ENCODE assay signal across 8 cellular contexts in genomic region chr16:30922960-30923535, GRCh38. TPM values are rescaled to one million over a fixed set of nuclear protein-coding genes. Genes with fewer than 3 reads are reported as not detected.
DNase-seq lines count a peak whose midpoint lies in the region; ATAC-seq and TF ChIP-seq lines count a peak whose summit lies in the region.

No MANE protein-coding gene starts in this region.

- H3K27me3 ChIP-seq in adrenal gland (no peaks in the 10 kb centered on the region), heart left ventricle (no peaks in the 10 kb centered on the region), parathyroid adenoma (ENCODE audit: control insufficient read depth, insufficient read depth, low read length) (no peaks in the 10 kb centered on the region), tibial artery (no peaks in the 10 kb centered on the region)

- peak; percentile 57 to 76 for TF ChIP-seq POLR2A in adrenal gland (IDR thresholded peaks at IDR 0.05)
- peak in 1 of 2 donors; percentile 23 for TF ChIP-seq POLR2A in heart left ventricle (IDR thresholded peaks at IDR 0.05)

- peak overlapping the region; percentile 58 to 95 (median 87) for H3K27ac ChIP-seq in adrenal gland
- peak overlapping the region; percentile 74 to 98 (median 94) for H3K27ac ChIP-seq in heart left ventricle
- H3K27ac ChIP-seq in parathyroid adenoma, result peak overlapping the region; percentile 96
- H3K27ac ChIP-seq in tibial artery, result peak overlapping the region; percentile 89 to 98

- H3K36me3 ChIP-seq in adrenal gland (replicated peaks in 1 of 2), result no peaks in the 10 kb centered on the region
- H3K36me3 ChIP-seq in heart left ventricle, result peaks cover 0 to 8% (median 0%) of the 10 kb centered on the region in 9 donors
- no peaks in the 10 kb centered on the region for H3K36me3 ChIP-seq in parathyroid adenoma (ENCODE audit: control insufficient read depth, insufficient read depth, low read length)
- peaks cover 0 to 21% (median 0%) of the 10 kb centered on the region in 3 donors for H3K36me3 ChIP-seq in tibial artery

- H3K36me3 Mint-ChIP-seq in T-cell, result no peaks in the 10 kb centered on the region

- POLR2A ChIA-PET in T-cell (lab: Charles Lee), result no interaction called here

- CTCF ChIA-PET in T-cell (lab: Charles Lee), result interaction anchor here in 1 of 2 donors (0.6 kb wide), 4 partner anchors 18 to 173 kb away, joined by 3 to 4 read pairs (median 3); partner anchors contain the start of gene SETD1A

- 0 to 3% (median 1%) methylated on average over 15 to 33 of the region's 33 CpGs for WGBS in adrenal gland, 4 donors
- WGBS in heart left ventricle, 4 donors, result 0 to 1% (median 1%) methylated on average over 22 to 33 of the region's 33 CpGs

- H3K9me3 ChIP-seq in adrenal gland (replicated peaks in 1 of 3) (no peaks in the 10 kb centered on the region), heart left ventricle (no peaks in the 10 kb centered on the region), parathyroid adenoma (ENCODE audit: control insufficient read depth, low read length) (no peaks in the 10 kb centered on the region), tibial artery (no peaks in the 10 kb centered on the region)

- in situ Hi-C loops in GM13977 (cut with MboI; ENCODE audit: low pct_unique_long_range_greater_than_20kb, low sequenced_read_pairs, unreplicated experiment), result no loop called here

- H3K27me3 Mint-ChIP-seq in T-cell, result no peaks in the 10 kb centered on the region

- H2AFZ ChIP-seq in parathyroid adenoma, result peak overlapping the region; percentile 93

- H3K4me3 ChIP-seq in adrenal gland (peak overlapping the region in 3 of 4 donors; percentile 15 to 92 (median 87)), heart left ventricle (peak overlapping the region; percentile 52 to 80 (median 66)), parathyroid adenoma (ENCODE audit: low read depth, low read length) (peak overlapping the region; percentile 78), tibial artery (peak overlapping the region; percentile 82 to 97)

- H3K4me2 ChIP-seq in parathyroid adenoma (ENCODE audit: low read length), result peak overlapping the region; percentile 65

- H3K9ac ChIP-seq in parathyroid adenoma, result no peak overlapping the region

- H3K4me3 Mint-ChIP-seq in T-cell, result peak overlapping the region; percentile 95 to 100 (median 98)

- H3K9me3 Mint-ChIP-seq in T-cell, result no peaks in the 10 kb centered on the region

- peaks cover 7 to 13% of the 10 kb centered on the region in 2 donors for H3K4me1 ChIP-seq in adrenal gland (replicated peaks in 1 of 2)
- peaks cover 0 to 28% (median 9%) of the 10 kb centered on the region in 12 donors for H3K4me1 ChIP-seq in heart left ventricle
- H3K4me1 ChIP-seq in parathyroid adenoma, result peaks cover 6% of the 10 kb centered on the region
- peaks cover 0 to 38% (median 22%) of the 10 kb centered on the region in 4 donors for H3K4me1 ChIP-seq in tibial artery

- ATAC-seq in HG02885 (IDR thresholded peaks at IDR 0.05; ENCODE audit: poor library complexity, unreplicated experiment) (peak; percentile 70), T-cell (replicated peaks in 1 of 4) (peak; percentile 73 to 75 (median 74)), heart left ventricle (peak; percentile 80 to 86 (median 84))

- peak overlapping the region; percentile 100 for H3K27ac Mint-ChIP-seq in T-cell

- no peaks in the 10 kb centered on the region for H3K79me2 ChIP-seq in parathyroid adenoma

- DNase-seq in GM13977 (ENCODE audit: low spot score), result peak; percentile 97
- DNase-seq in NCI-H146 treated with DMSO at 0.1 percent for 48 hours (lab: John Stamatoyannopoulos, UW; ENCODE audit: unreplicated experiment), result peak; percentile 100
- DNase-seq in T-cell, result peak; percentile 85 to 96 (median 93)
- DNase-seq in adrenal gland, result peak; percentile 100
- peak; percentile 99 to 100 (median 100) for DNase-seq in heart left ventricle
- DNase-seq in tibial artery, result peak; percentile 100

- TF ChIP-seq CTCF in GM13977 (IDR thresholded peaks at IDR 0.05; ENCODE audit: extremely low read depth, insufficient read depth, missing control alignments) (no peak), adrenal gland (IDR thresholded peaks at IDR 0.05) (no peak), heart left ventricle (IDR thresholded peaks at IDR 0.05) (no peak), parathyroid adenoma (IDR thresholded peaks at IDR 0.05) (no peak), tibial artery (IDR thresholded peaks at IDR 0.05) (no peak)

- peaks cover 13 to 35% (median 18%) of the 10 kb centered on the region in 3 donors for H3K4me1 Mint-ChIP-seq in T-cell

- intact Hi-C loops in adrenal gland (cut with DNase I), result loop anchor here in 1 of 2 donors (10.0 kb wide), 1 partner anchor 62 kb away; the partner anchor contains the start of gene HSD3B7
- intact Hi-C loops in heart left ventricle (cut with DNase I), result loop anchor here in 5 of 10 donors (1.0 to 5.0 kb wide), 9 partner anchors 21 to 266 kb away; partner anchors contain the start of genes FBRS (in 2 of the 5), CTF1 (in 1 of the 5) and SRCAP (in 1 of the 5)
- intact Hi-C loops in tibial artery (cut with DNase I; ENCODE audit: low total_unique reads), result loop anchor here (2.0 to 5.0 kb wide), 2 partner anchors 26 to 81 kb away; partner anchors contain the start of gene ORAI3

RNA-seq across cellular contexts. Expression of gene FBXL19, which starts 0.3 kb away (rescaled TPM):
- total RNA-seq in T-cell (10 to 100 TPM; 11.5 to 22.0 (median 18.1) TPM), adrenal gland (10 to 100 TPM in 7 of 8 donors, 1 to 10 TPM in 1; 6.6 to 17.6 (median 12.5) TPM), heart left ventricle (10 to 100 TPM in 2 of 9 donors, 1 to 10 TPM in 7; 4.5 to 15.5 (median 7.9) TPM)
- polyA plus RNA-seq in adrenal gland (10 to 100 TPM in 2 of 3 donors, 1 to 10 TPM in 1; 1.6 to 74.1 (median 14.0) TPM), heart left ventricle (1 to 10 TPM; 7.9 to 9.1 TPM)

RNA-seq across cellular contexts. Expression of gene ORAI3, which starts 25.8 kb away (rescaled TPM):
- 10 to 100 TPM in 3 of 5 donors, 1 to 10 TPM in 2; 6.6 to 22.3 (median 20.8) TPM for total RNA-seq in T-cell
- 100 to 1,000 TPM in 1 of 8 donors, 10 to 100 TPM in 7; 25.6 to 101 (median 88.5) TPM for total RNA-seq in adrenal gland
- 10 to 100 TPM; 19.5 to 60.5 (median 45.8) TPM for polyA plus RNA-seq in adrenal gland
- total RNA-seq in heart left ventricle, result 10 to 100 TPM in 6 of 9 donors, 1 to 10 TPM in 3; 8.5 to 28.9 (median 14.1) TPM
- polyA plus RNA-seq in heart left ventricle, result 10 to 100 TPM in 1 of 2 donors, 1 to 10 TPM in 1; 8.1 to 10.8 TPM

RNA-seq across cellular contexts. Expression of gene CTF1, which starts 26.6 kb away (rescaled TPM):
- total RNA-seq in T-cell (under 1 TPM in 3 of 5 donors, not detected in 2; 0.38 to 0.47 (median 0.39) TPM), adrenal gland (10 to 100 TPM in 4 of 8 donors, 1 to 10 TPM in 4; 3.4 to 13.9 (median 9.1) TPM), heart left ventricle (10 to 100 TPM in 5 of 9 donors, 1 to 10 TPM in 4; 6.4 to 22.2 (median 12.2) TPM)
- polyA plus RNA-seq in adrenal gland (1 to 10 TPM; 4.0 to 7.0 (median 4.7) TPM), heart left ventricle (10 to 100 TPM in 1 of 2 donors, 1 to 10 TPM in 1; 3.7 to 13.5 TPM)

RNA-seq across cellular contexts. Expression of gene BCL7C, which starts 29.2 kb away (rescaled TPM):
- total RNA-seq in T-cell, result 10 to 100 TPM; 21.0 to 31.9 (median 26.9) TPM
- total RNA-seq in adrenal gland, result 10 to 100 TPM; 18.0 to 45.3 (median 30.2) TPM
- polyA plus RNA-seq in adrenal gland, result 10 to 100 TPM in 2 of 3 donors, 1 to 10 TPM in 1; 7.7 to 88.3 (median 50.1) TPM
- total RNA-seq in heart left ventricle, result 10 to 100 TPM; 23.1 to 35.5 (median 28.1) TPM
- 10 to 100 TPM; 30.5 to 43.4 TPM for polyA plus RNA-seq in heart left ventricle

RNA-seq across cellular contexts. Expression of gene SETD1A, which starts 34.5 kb away (rescaled TPM):
- total RNA-seq in T-cell (10 to 100 TPM; 34.6 to 43.6 (median 38.2) TPM), adrenal gland (10 to 100 TPM in 6 of 8 donors, 1 to 10 TPM in 2; 6.0 to 23.0 (median 12.8) TPM), heart left ventricle (10 to 100 TPM in 3 of 9 donors, 1 to 10 TPM in 6; 4.6 to 12.1 (median 9.0) TPM)
- polyA plus RNA-seq in adrenal gland (10 to 100 TPM in 2 of 3 donors, 1 to 10 TPM in 1; 8.7 to 40.1 (median 19.1) TPM), heart left ventricle (1 to 10 TPM; 8.1 to 9.3 TPM)

Comparison
In these comparisons a context has a peak if more than half of its experiments do, and no peak if none do; other contexts are left out.
1. Peak in every context shown above with its lines: DNase-seq, ATAC-seq, H3K4me3 ChIP-seq and H3K27ac ChIP-seq.